30 cellular contexts compared by ENCODE assay signal in genomic region chr15:33837294-33837693, GRCh38.
"Had no signal": no experiment of that assay in that cellular context is flagged by ENCODE, and none has a peak within 500 bp of the region (broad histone marks: within the 10 kb centered on the region; RNA-seq: fewer than 3 reads in every experiment).

No MANE protein-coding gene starts in this region.

- H3K4me3 ChIP-seq: coronary artery, dorsolateral prefrontal cortex had no signal

- H3K27ac Mint-ChIP-seq: activated B cell treated with CpG ODN at 0.5 μM for 24 hours; activated CD8-positive, alpha-beta T cell treated with anti-CD3 and anti-CD28 coated beads for 36 hours; activated naive CD8-positive, alpha-beta T cell; activated T-helper 17 cell treated with anti-CD3 and anti-CD28 coated beads, Interleukin-2, amount 50 U/mL, for 72 hours; dendritic cell treated with granulocyte-macrophage colony-stimulating factor and Interleukin-4, amounts not matched to agents 40 ng/mL and 50 ng/mL, for 4 days; endodermal cell; T-helper 17 cell; T-helper 2 cell treated with Interferon-gamma antibody and Interleukin-4, amounts not matched to agents 5 μg/mL and 100 μg/mL, for 36 hours had no signal

- DNase-seq: activated B cell treated with CpG ODN at 0.5 μM for 24 hours; activated CD4-positive, alpha-beta T cell treated with anti-CD3 and anti-CD28 coated beads for 48 hours; activated CD4-positive, alpha-beta T cell treated with anti-CD3 and anti-CD28 coated beads, Interleukin-2, amount 50 U/mL, for 1 hour; activated CD4-positive, alpha-beta T cell treated with anti-CD3 and anti-CD28 coated beads, Interleukin-2, amount 50 U/mL, for 48 hours; activated CD8-positive, alpha-beta memory T cell treated with anti-CD3 and anti-CD28 coated beads for 24 hours; activated CD8-positive, alpha-beta T cell treated with anti-CD3 and anti-CD28 coated beads for 36 hours; activated effector memory CD4-positive, alpha-beta T cell treated with Interleukin-2 at 50 U/mL for 16 hours; activated gamma-delta T cell treated with Interleukin-2 at 50 U/mL for 16 hours; activated naive CD4-positive, alpha-beta T cell treated with anti-CD3 and anti-CD28 coated beads, Interleukin-2, amount 50 U/mL, for 16 hours; activated naive CD4-positive, alpha-beta T cell treated with Interleukin-2 at 50 U/mL for 16 hours; activated T-cell treated with anti-CD3 and anti-CD28 coated beads, Interleukin-2, amount 50 U/mL, for 4 hours; amniotic stem cell; anterior cingulate cortex; brain microvascular endothelial cell; dorsolateral prefrontal cortex; effector memory CD4-positive, alpha-beta T cell; endodermal cell; foreskin keratinocyte; T-helper 1 cell; T-helper 17 cell; T1000; WERI-Rb-1 had no signal

- H3K27ac ChIP-seq: brain microvascular endothelial cell, coronary artery, dorsolateral prefrontal cortex, foreskin keratinocyte, WERI-Rb-1 had no signal

- H3K9me3 Mint-ChIP-seq: activated B cell treated with CpG ODN at 0.5 μM for 24 hours; activated CD8-positive, alpha-beta T cell treated with anti-CD3 and anti-CD28 coated beads for 36 hours; activated T-cell treated with anti-CD3 and anti-CD28 coated beads, Interleukin-2, amount 50 U/mL, for 4 hours; central memory CD8-positive, alpha-beta T cell; dendritic cell treated with granulocyte-macrophage colony-stimulating factor and Interleukin-4, amounts not matched to agents 40 ng/mL and 50 ng/mL, for 4 days; endodermal cell; T-helper 2 cell treated with Interferon-gamma antibody and Interleukin-4, amounts not matched to agents 5 μg/mL and 100 μg/mL, for 36 hours had no signal

- H3K4me3 Mint-ChIP-seq: activated B cell treated with CpG ODN at 0.5 μM for 24 hours; activated CD8-positive, alpha-beta T cell treated with anti-CD3 and anti-CD28 coated beads for 36 hours; activated naive CD8-positive, alpha-beta T cell; activated T-cell treated with anti-CD3 and anti-CD28 coated beads, Interleukin-2, amount 50 U/mL, for 4 hours; activated T-helper 17 cell treated with anti-CD3 and anti-CD28 coated beads, Interleukin-2, amount 50 U/mL, for 72 hours; central memory CD8-positive, alpha-beta T cell; dendritic cell treated with granulocyte-macrophage colony-stimulating factor and Interleukin-4, amounts not matched to agents 40 ng/mL and 50 ng/mL, for 4 days; endodermal cell; T-helper 17 cell; T-helper 2 cell treated with Interferon-gamma antibody and Interleukin-4, amounts not matched to agents 5 μg/mL and 100 μg/mL, for 36 hours had no signal

- ATAC-seq: activated CD4-positive, CD25-positive, alpha-beta regulatory T cell treated with anti-CD3 and anti-CD28 coated beads, Interleukin-2, amount 50 U/mL, for 24 hours; activated CD8-positive, alpha-beta T cell treated with anti-CD3 and anti-CD28 coated beads for 36 hours; activated T-cell treated with anti-CD3 and anti-CD28 coated beads, Interleukin-2, amount 50 U/mL, for 4 hours; activated T-helper 17 cell treated with anti-CD3 and anti-CD28 coated beads, Interleukin-2, amount 50 U/mL, for 72 hours; esophagus mucosa; foreskin keratinocyte; T-helper 17 cell had no signal

- H3K36me3 ChIP-seq: brain microvascular endothelial cell, WERI-Rb-1 had no signal

- H3K36me3 Mint-ChIP-seq: activated naive CD8-positive, alpha-beta T cell had no signal

- H3K27me3 ChIP-seq: brain microvascular endothelial cell, foreskin keratinocyte had no signal

- H3K4me1 Mint-ChIP-seq: activated B cell treated with CpG ODN at 0.5 μM for 24 hours; activated T-helper 17 cell treated with anti-CD3 and anti-CD28 coated beads, Interleukin-2, amount 50 U/mL, for 72 hours; central memory CD8-positive, alpha-beta T cell; T-helper 17 cell had no signal
